In the genomic region with DNA sequence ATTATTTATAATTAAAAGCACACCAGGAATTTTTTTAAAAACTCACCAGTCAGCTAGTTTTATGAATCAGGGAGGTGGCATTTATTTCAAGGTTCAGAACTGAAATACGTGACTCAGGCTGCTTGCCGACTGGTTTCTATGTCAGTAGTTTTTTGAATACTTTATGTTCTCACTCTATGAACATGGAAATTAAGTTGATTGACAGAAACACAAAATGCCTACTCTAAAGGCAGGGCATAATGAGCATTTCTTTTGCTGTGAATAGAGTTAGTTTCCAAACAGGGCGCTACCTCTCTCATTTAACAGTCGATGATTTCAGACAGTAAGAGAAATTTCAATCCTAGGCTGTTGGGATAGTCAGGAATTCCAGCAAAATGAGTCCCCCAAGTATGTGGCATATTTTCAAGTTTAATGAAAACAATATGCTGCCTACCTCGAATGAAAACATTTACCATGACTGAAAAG, we compare ENCODE assay signal across 13 cellular contexts. TPM values are rescaled to one million over a fixed set of nuclear protein-coding genes. Genes with fewer than 3 reads are reported as not detected.
DNase-seq lines count a peak whose midpoint lies in the region; ATAC-seq, FAIRE-seq and TF ChIP-seq lines count a peak whose summit lies in the region.
"Had no signal": no experiment of that assay in that cellular context is flagged by ENCODE, and none has a peak within 500 bp of the region (broad histone marks: within the 10 kb centered on the region; RNA-seq: fewer than 3 reads in every experiment).

No MANE protein-coding gene starts in this region.

- no CpG with 5 or more reads among the region's 5 CpGs for WGBS in mesendoderm (ENCODE audit: extremely low coverage, insufficient coverage, low lambda C conversion rate)
- 57 to 64% methylated on average over 5 of the region's 5 CpGs for WGBS in tibial nerve, 2 donors

- intact Hi-C loops in gastrocnemius medialis (cut with DNase I; ENCODE audit: low total_unique reads), result no loop called here
- intact Hi-C loops in ascending aorta (cut with DNase I), result loop anchor here (10.0 kb wide), 1 partner anchor 243 kb away; the partner anchor contains the start of gene COX10

- H3K4me3 ChIP-seq in AG09309 (ENCODE audit: control insufficient read depth, low read depth, low read length) (peak overlapping the region; percentile 12), astrocyte (ENCODE audit: insufficient read depth, low read depth, low read length) (peak overlapping the region; percentile 57), mesendoderm (ENCODE audit: low read length) (no peak overlapping the region), gastrocnemius medialis (no peak overlapping the region), ascending aorta (no peak overlapping the region), tibial nerve (no peak overlapping the region)
- H3K4me3 ChIP-seq: body of pancreas, upper lobe of right lung had no signal

- peak overlapping the region; percentile 77 for H3K27ac Mint-ChIP-seq in astrocyte (ENCODE audit: unreplicated experiment)

- H3K27me3 ChIP-seq in astrocyte (ENCODE audit: insufficient read depth, low read length) (no peaks in the 10 kb centered on the region), mesendoderm (ENCODE audit: insufficient read depth, low read length, poor library complexity) (no peaks in the 10 kb centered on the region), gastrocnemius medialis (peaks cover 30 to 71% (median 57%) of the 10 kb centered on the region in 3 donors), ascending aorta (peaks cover 2% of the 10 kb centered on the region), tibial nerve (peaks cover 0 to 92% of the 10 kb centered on the region in 2 donors)

- no peak for TF ChIP-seq EP300 in tibial nerve (IDR thresholded peaks at IDR 0.05)

- TF ChIP-seq CTCF in AG09309 (IDR thresholded peaks at IDR 0.05; ENCODE audit: control insufficient read depth, insufficient read depth, low read depth, low read length, missing control alignments), result no peak
- TF ChIP-seq CTCF in astrocyte (IDR thresholded peaks at IDR 0.05; ENCODE audit: insufficient read depth, low read depth, low read length), result no peak
- no peak for TF ChIP-seq CTCF in gastrocnemius medialis (IDR thresholded peaks at IDR 0.05 in 4 of 5, conservative IDR thresholded peaks at IDR 0.05 in 1 of 5)
- TF ChIP-seq CTCF in ascending aorta (IDR thresholded peaks at IDR 0.05), result no peak
- no peak for TF ChIP-seq CTCF in tibial nerve (IDR thresholded peaks at IDR 0.05)

- FAIRE-seq in astrocyte (lab: Jason Lieb, UNC), result peak; percentile 92

- peaks cover 28% of the 10 kb centered on the region for H3K4me1 Mint-ChIP-seq in astrocyte (ENCODE audit: low read depth, unreplicated experiment)

- H4K20me1 ChIP-seq in astrocyte (ENCODE audit: insufficient read depth, low read length), result peaks cover 62% of the 10 kb centered on the region

- H3K9me3 ChIP-seq in astrocyte (ENCODE audit: insufficient read depth, low read depth, low read length), result no peaks in the 10 kb centered on the region
- no peaks in the 10 kb centered on the region for H3K9me3 ChIP-seq in gastrocnemius medialis
- H3K9me3 ChIP-seq in ascending aorta, result no peaks in the 10 kb centered on the region
- no peaks in the 10 kb centered on the region for H3K9me3 ChIP-seq in tibial nerve
- H3K9me3 ChIP-seq: body of pancreas, upper lobe of right lung had no signal

- no peak overlapping the region for H2BK15ac ChIP-seq in mesendoderm (replicated peaks; ENCODE audit: low read depth)

- DNase-seq in AG09309 (ENCODE audit: low read depth) (peak; percentile 55), HEK293T (ENCODE audit: extremely low spot score) (no peak), astrocyte (ENCODE audit: low read depth) (peak; percentile 84), mesendoderm (no peak), gastrocnemius medialis (no peak), ascending aorta (ENCODE audit: low spot score in 2 of 2) (no peak), tibial nerve (ENCODE audit: low spot score in 2 of 2) (no peak)
- DNase-seq: body of pancreas, foreskin melanocyte, midbrain, T-helper 9 cell, upper lobe of right lung had no signal

- POLR2A ChIA-PET in HEK293T (lab: Yijun Ruan, JAX), result no interaction called here

- no peaks in the 10 kb centered on the region for H3K9me3 Mint-ChIP-seq in astrocyte (ENCODE audit: unreplicated experiment)

- peak overlapping the region; percentile 97 for H3K27ac ChIP-seq in astrocyte (ENCODE audit: low read depth, low read length)
- no peak overlapping the region for H3K27ac ChIP-seq in mesendoderm (ENCODE audit: low read depth, low read length)
- no peak overlapping the region for H3K27ac ChIP-seq in gastrocnemius medialis
- no peak overlapping the region for H3K27ac ChIP-seq in ascending aorta
- no peak overlapping the region for H3K27ac ChIP-seq in tibial nerve
- H3K27ac ChIP-seq: body of pancreas, upper lobe of right lung had no signal

- TF ChIP-seq POLR2A in gastrocnemius medialis (IDR thresholded peaks at IDR 0.05) (no peak), tibial nerve (IDR thresholded peaks at IDR 0.05) (no peak)

- H3K36me3 ChIP-seq in astrocyte (ENCODE audit: insufficient read depth, low read length) (peaks cover 3% of the 10 kb centered on the region), mesendoderm (ENCODE audit: control insufficient read depth, insufficient read depth, low read length) (no peaks in the 10 kb centered on the region), gastrocnemius medialis (no peaks in the 10 kb centered on the region), ascending aorta (no peaks in the 10 kb centered on the region), tibial nerve (no peaks in the 10 kb centered on the region)
- H3K36me3 ChIP-seq: upper lobe of right lung had no signal

- H3K36me3 Mint-ChIP-seq in astrocyte (ENCODE audit: low read depth, unreplicated experiment), result peaks cover 9% of the 10 kb centered on the region

- H3K27me3 Mint-ChIP-seq in astrocyte (ENCODE audit: low read depth, unreplicated experiment), result peaks cover 15% of the 10 kb centered on the region

- no peak overlapping the region for H4K5ac ChIP-seq in mesendoderm (ENCODE audit: low read length)

- in situ Hi-C loops in gastrocnemius medialis (cut with MboI; ENCODE audit: low sequenced_read_pairs in 4 of 4), result loop anchor here in 3 of 4 donors (5.0 to 25.0 kb wide), 4 partner anchors 713 to 970 kb away; no protein-coding TSS in a partner anchor

- peak overlapping the region; percentile 45 for H3K4me3 Mint-ChIP-seq in astrocyte (ENCODE audit: unreplicated experiment)

- H3K4me1 ChIP-seq in astrocyte (ENCODE audit: insufficient read depth, low read length), result peaks cover 52% of the 10 kb centered on the region
- H3K4me1 ChIP-seq in mesendoderm (ENCODE audit: control insufficient read depth, low read depth, low read length), result peaks cover 20% of the 10 kb centered on the region
- H3K4me1 ChIP-seq in gastrocnemius medialis, result peaks cover 14 to 20% of the 10 kb centered on the region in 2 donors
- H3K4me1 ChIP-seq in ascending aorta, result peaks cover 3 to 13% of the 10 kb centered on the region in 2 donors
- peaks cover 0 to 41% (median 10%) of the 10 kb centered on the region in 4 donors for H3K4me1 ChIP-seq in tibial nerve

- no peak overlapping the region for H2AK5ac ChIP-seq in mesendoderm (ENCODE audit: low read length)

- H3K9ac ChIP-seq in astrocyte (ENCODE audit: low read length), result peak overlapping the region; percentile 83
- H3K9ac ChIP-seq in mesendoderm (ENCODE audit: low read length), result peak overlapping the region; percentile 1

- H3K79me2 ChIP-seq in astrocyte (ENCODE audit: insufficient read depth, low read length) (peaks cover 92% of the 10 kb centered on the region), mesendoderm (ENCODE audit: control insufficient read depth, insufficient read depth, low read length) (peaks cover 27% of the 10 kb centered on the region)

- no peak overlapping the region for H3K4ac ChIP-seq in mesendoderm (ENCODE audit: low read depth, low read length)

- ATAC-seq in gastrocnemius medialis, result no peak
- ATAC-seq in HG03469 (IDR thresholded peaks at IDR 0.05; ENCODE audit: unreplicated experiment), result no peak
- ATAC-seq: body of pancreas, upper lobe of right lung had no signal

- H3K4me2 ChIP-seq in astrocyte (ENCODE audit: low read length), result peak overlapping the region; percentile 90
- no peak overlapping the region for H3K4me2 ChIP-seq in mesendoderm (ENCODE audit: low read length)

- H2BK120ac ChIP-seq in mesendoderm (ENCODE audit: low read depth, low read length), result no peak overlapping the region

- no peak overlapping the region for H3K18ac ChIP-seq in mesendoderm (ENCODE audit: low read length)

- peaks cover 10% of the 10 kb centered on the region for H3K79me1 ChIP-seq in mesendoderm (ENCODE audit: low read length)

- no peak overlapping the region for H4K8ac ChIP-seq in mesendoderm (ENCODE audit: low read depth, low read length)

- H2BK5ac ChIP-seq in mesendoderm (ENCODE audit: low read length), result no peak overlapping the region

- peak overlapping the region; percentile 64 for H2AFZ ChIP-seq in astrocyte (ENCODE audit: low read depth, low read length)

- CTCF ChIA-PET in HEK293T (lab: Yijun Ruan, JAX), result no interaction called here

- H3K56ac ChIP-seq in mesendoderm (ENCODE audit: low read length), result peak overlapping the region; percentile 51

- H3K23ac ChIP-seq in mesendoderm (ENCODE audit: low read length), result no peak overlapping the region

TF ChIP-seq in HEK293T, 16 proteins besides CTCF, POLR2A, EP300 and RAD21:
- TF ChIP-seq PKNOX1 (IDR thresholded peaks at IDR 0.05), result peak; percentile 90
- no peak for TF ChIP-seq BHLHE40 (IDR thresholded peaks at IDR 0.05; ENCODE audit: borderline replicate concordance)
- TF ChIP-seq HDGF (IDR thresholded peaks at IDR 0.05; ENCODE audit: borderline replicate concordance), result no peak
- TF ChIP-seq CTBP1 (IDR thresholded peaks at IDR 0.05; ENCODE audit: borderline replicate concordance), result no peak
- TF ChIP-seq FOXK2 (IDR thresholded peaks at IDR 0.05), result no peak

RNA-seq across cellular contexts. Expression of gene HS3ST3B1, which starts 6.7 kb away (rescaled TPM):
- total RNA-seq in astrocyte (8.7 and 8.9 TPM in 2 replicates), gastrocnemius medialis (1 to 10 TPM in 2 of 4 donors, under 1 TPM in 2; 0.10 to 4.0 (median 0.82) TPM), ascending aorta (14.6 TPM), tibial nerve (1 to 10 TPM in 2 of 4 donors, under 1 TPM in 2; 0.39 to 1.1 (median 0.97) TPM)
- 2.8 TPM for polyA plus RNA-seq in mesendoderm (2013, experiment 1 of 2)
- 2.8 TPM for polyA plus RNA-seq in mesendoderm (2013, experiment 2 of 2)

Comparison
In these comparisons a context has a peak if more than half of its experiments do, and no peak if none do; other contexts are left out.
1. DNase-seq: peak in AG09309 (single experiment) and astrocyte (single experiment); none in HEK293T (single experiment), mesendoderm (single experiment), gastrocnemius medialis (0 of 2), ascending aorta (0 of 2) and tibial nerve (0 of 2).
2. H3K4me3 ChIP-seq: peak in AG09309 (single experiment) and astrocyte (single experiment); none in mesendoderm (single experiment), gastrocnemius medialis (0 of 4), ascending aorta (0 of 2) and tibial nerve (0 of 4).